ENCODE assay signal across 22 cellular contexts in the genomic region with DNA sequence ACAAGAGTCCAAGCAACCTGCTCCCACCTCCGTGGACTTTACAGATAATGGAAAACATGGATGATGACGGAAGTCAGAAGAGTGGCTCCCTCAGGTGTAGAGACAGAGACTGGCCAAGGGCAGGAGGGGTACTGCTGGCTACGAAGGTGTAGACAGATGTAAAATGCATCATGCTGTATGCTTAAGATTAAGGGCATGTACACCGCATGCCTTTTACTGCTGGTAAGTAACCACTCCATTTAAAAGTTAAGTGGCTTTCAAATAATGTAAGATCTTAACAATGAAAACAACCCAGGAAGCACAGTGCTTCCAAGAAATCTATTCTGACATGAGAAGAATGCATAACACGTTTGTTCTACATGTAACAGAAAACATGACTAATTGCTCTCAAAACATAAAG.
DNase-seq lines count a peak whose midpoint lies in the region; ATAC-seq lines count a peak whose summit lies in the region.
"Had no signal": no experiment of that assay in that cellular context is flagged by ENCODE, and none has a peak within 500 bp of the region (broad histone marks: within the 10 kb centered on the region; RNA-seq: fewer than 3 reads in every experiment).

No MANE protein-coding gene starts in this region.

- DNase-seq in DMS79 (lab: John Stamatoyannopoulos, UW): peak; percentile 41
- DNase-seq in DMS79 treated with DMSO at 0.1 percent for 48 hours (lab: John Stamatoyannopoulos, UW): no peak
- DNase-seq in DMS153 (lab: John Stamatoyannopoulos, UW): peak; percentile 76
- peak; percentile 27 for DNase-seq in NCI-H2107 (lab: John Stamatoyannopoulos, UW)
- DNase-seq in NCI-H748 treated with DMSO at 0.1 percent for 48 hours (lab: John Stamatoyannopoulos, UW): peak; percentile 70
- DNase-seq in NCI-H526 (lab: John Stamatoyannopoulos, UW): no peak
- no peak for DNase-seq in germinal center (ENCODE audit: low spot score)
- DNase-seq: 8988T; BE2C; CD4-positive, CD25-positive, alpha-beta regulatory T cell; COR-L47; DMS 273 treated with DMSO at 0.1 percent for 48 hours; MM.1S; NCI-H1092; NCI-H1694 treated with DMSO at 0.1 percent for 48 hours; NCI-H2227 treated with DMSO at 0.1 percent for 48 hours; NCI-H82; PC-3; RPMI8226; SIG-M5; T-helper 1 cell had no signal

- ATAC-seq in HG03520 (IDR thresholded peaks at IDR 0.05; ENCODE audit: unreplicated experiment): no peak
- ATAC-seq: PC-3 had no signal

Comparison
In these comparisons a context has a peak if more than half of its experiments do, and no peak if none do; other contexts are left out.
1. DNase-seq: peak in DMS79 (single experiment), DMS153 (single experiment), NCI-H2107 (single experiment) and NCI-H748 treated with DMSO at 0.1 percent for 48 hours (single experiment); none in DMS79 treated with DMSO at 0.1 percent for 48 hours (single experiment), NCI-H526 (0 of 2) and germinal center (single experiment).